22 cellular contexts compared by ENCODE assay signal in genomic region chr7:140562921-140563600, GRCh38.
DNase-seq lines count a peak whose midpoint lies in the region; ATAC-seq and TF ChIP-seq lines count a peak whose summit lies in the region.
"Had no signal": no experiment of that assay in that cellular context is flagged by ENCODE, and none has a peak within 500 bp of the region (broad histone marks: within the 10 kb centered on the region; RNA-seq: fewer than 3 reads in every experiment).

No MANE protein-coding gene starts in this region.

- H3K79me2 ChIP-seq in fibroblast of lung (ENCODE audit: control insufficient read depth, insufficient read depth, low read length) (no peaks in the 10 kb centered on the region), PC-3 (ENCODE audit: low read length) (no peaks in the 10 kb centered on the region)

- H3K4me1 ChIP-seq in NT2/D1 (ENCODE audit: insufficient read depth, insufficient read length), result peaks cover 3% of the 10 kb centered on the region
- H3K4me1 ChIP-seq in fibroblast of lung (ENCODE audit: control insufficient read depth, extremely low read depth, insufficient read depth, low read length), result peaks cover 23% of the 10 kb centered on the region
- peaks cover 18% of the 10 kb centered on the region for H3K4me1 ChIP-seq in BE2C
- peaks cover 37% of the 10 kb centered on the region for H3K4me1 ChIP-seq in PC-3 (ENCODE audit: insufficient read depth, low read length)
- H3K4me1 ChIP-seq: BLaER1, prostate gland had no signal

- TF ChIP-seq CTCF in fibroblast of lung (conservative IDR thresholded peaks at IDR 0.05 in 1 of 2, IDR thresholded peaks at IDR 0.05 in 1 of 2; ENCODE audit: low read depth in 1 of 2, low read length in 2 of 2), result no peak
- TF ChIP-seq CTCF in BE2C (IDR thresholded peaks at IDR 0.05; ENCODE audit: low read depth, low read length), result no peak
- no peak for TF ChIP-seq CTCF in PC-3 (conservative IDR thresholded peaks at IDR 0.05; ENCODE audit: low read depth, low read length)

- H3K9me2 ChIP-seq in PC-3 (replicated peaks; ENCODE audit: low read length), result no peaks in the 10 kb centered on the region

- H3K4me3 ChIP-seq in NT2/D1 (ENCODE audit: insufficient read length, low read depth), result no peak overlapping the region
- no peak overlapping the region for H3K4me3 ChIP-seq in fibroblast of lung (replicated peaks in 1 of 4; ENCODE audit: control extremely low read depth in 1 of 4, insufficient read depth in 1 of 4, low read depth in 3 of 4, low read length in 4 of 4)
- no peak overlapping the region for H3K4me3 ChIP-seq in BE2C (ENCODE audit: low read depth, low read length)
- H3K4me3 ChIP-seq in PC-3 (ENCODE audit: low read length), result no peak overlapping the region
- H3K4me3 ChIP-seq: BLaER1, prostate gland had no signal

- H4K20me1 ChIP-seq in fibroblast of lung (ENCODE audit: control insufficient read depth, extremely low read depth, insufficient read depth, low read length), result no peaks in the 10 kb centered on the region
- no peaks in the 10 kb centered on the region for H4K20me1 ChIP-seq in PC-3 (ENCODE audit: low read length)
- H4K20me1 ChIP-seq: BLaER1 had no signal

- H3K36me3 ChIP-seq in NT2/D1 (ENCODE audit: insufficient read depth, insufficient read length, low read length) (peaks cover 18% of the 10 kb centered on the region), fibroblast of lung (ENCODE audit: control insufficient read depth, insufficient read depth, low read length) (peaks cover 2% of the 10 kb centered on the region), BE2C (no peaks in the 10 kb centered on the region), PC-3 (ENCODE audit: low read depth, low read length) (no peaks in the 10 kb centered on the region)
- H3K36me3 ChIP-seq: BLaER1, prostate gland had no signal

- intact Hi-C loops in PC-3 (cut with micrococcal nuclease), result no loop called here

- ATAC-seq in PC-3 (no peak), HG02840 (IDR thresholded peaks at IDR 0.05; ENCODE audit: low FRiP score, unreplicated experiment) (no peak)
- ATAC-seq: naive thymus-derived CD8-positive, alpha-beta T cell had no signal

- no peaks in the 10 kb centered on the region for H3F3A ChIP-seq in PC-3 (ENCODE audit: low read length, unreplicated experiment)

- H3K9ac ChIP-seq in NT2/D1 (ENCODE audit: insufficient read length, low read depth) (no peak overlapping the region), fibroblast of lung (ENCODE audit: insufficient read depth, low read length) (no peak overlapping the region), PC-3 (ENCODE audit: low read length) (no peak overlapping the region)
- H3K9ac ChIP-seq: BLaER1, KMS-11 had no signal

- POLR2A ChIA-PET in PC-3 (lab: Charles Lee; ENCODE audit: unreplicated experiment), result no interaction called here

- H3K27me3 ChIP-seq in NT2/D1 (ENCODE audit: insufficient read depth, insufficient read length), result no peaks in the 10 kb centered on the region
- H3K27me3 ChIP-seq in fibroblast of lung (ENCODE audit: control insufficient read depth, insufficient read depth, low read length), result no peaks in the 10 kb centered on the region
- H3K27me3 ChIP-seq in BE2C, result no peaks in the 10 kb centered on the region
- H3K27me3 ChIP-seq in PC-3 (ENCODE audit: low read length), result no peaks in the 10 kb centered on the region
- H3K27me3 ChIP-seq: BLaER1 had no signal

- H3K4me2 ChIP-seq in fibroblast of lung (ENCODE audit: extremely low read depth, insufficient read depth, low read length) (no peak overlapping the region), PC-3 (ENCODE audit: low read length) (no peak overlapping the region)
- H3K4me2 ChIP-seq: BLaER1, KMS-11 had no signal

- BruUV-seq in PC-3 (replicated peaks; lab: Mats Ljungman, UMichigan), result no TSS peak

- no peaks in the 10 kb centered on the region for H3K9me3 ChIP-seq in NT2/D1 (ENCODE audit: insufficient read depth, low read length)
- H3K9me3 ChIP-seq in fibroblast of lung (ENCODE audit: control insufficient read depth, insufficient read depth, low read depth, low read length), result no peaks in the 10 kb centered on the region
- H3K9me3 ChIP-seq in BE2C, result no peaks in the 10 kb centered on the region
- no peaks in the 10 kb centered on the region for H3K9me3 ChIP-seq in PC-3 (ENCODE audit: low read length)
- H3K9me3 ChIP-seq: BLaER1, prostate gland had no signal

- H3K27ac ChIP-seq in fibroblast of lung (ENCODE audit: insufficient read depth, low read length) (no peak overlapping the region), PC-3 (ENCODE audit: low read length) (no peak overlapping the region)
- H3K27ac ChIP-seq: 22Rv1, BLaER1, KMS-11, prostate gland had no signal

- CTCF ChIA-PET in PC-3 (lab: Charles Lee), result no interaction called here

- DNase-seq in NCI-H146 (lab: John Stamatoyannopoulos, UW) (peak; percentile 4), NCI-H146 treated with DMSO at 0.1 percent for 48 hours (lab: John Stamatoyannopoulos, UW; ENCODE audit: unreplicated experiment) (no peak), NT2/D1 (ENCODE audit: low read depth, low spot score) (peak; percentile 27), fibroblast of lung (ENCODE audit: low read depth in 2 of 2) (peak; percentile 52 to 64), pons (ENCODE audit: low spot score) (peak; percentile 31), BE2C (no peak), PC-3 (no peak)
- DNase-seq: activated CD4-positive, alpha-beta T cell treated with anti-CD3 and anti-CD28 coated beads, Interleukin-2, amount 50 U/mL, for 4 hours; activated naive CD4-positive, alpha-beta T cell treated with anti-CD3 and anti-CD28 coated beads, Interleukin-2, amount 10 ng/mL, durations not matched to agents 7 days and 5 days; activated T-cell treated with anti-CD3 and anti-CD28 coated beads, Interleukin-2, amount 50 U/mL, for 1 hour; aorta; DMS153; hippocampal formation; kidney glomerular epithelial cell; naive thymus-derived CD8-positive, alpha-beta T cell; NCI-H1048; SHP77 treated with DMSO at 0.1 percent for 48 hours had no signal

- H2AFZ ChIP-seq in fibroblast of lung (ENCODE audit: low read length) (no peak overlapping the region), PC-3 (ENCODE audit: low read length) (no peak overlapping the region)

Comparison
In these comparisons a context has a peak if more than half of its experiments do, and no peak if none do; other contexts are left out.
1. DNase-seq: peak in NCI-H146 (single experiment), NT2/D1 (single experiment), fibroblast of lung (2 of 2) and pons (single experiment); none in NCI-H146 treated with DMSO at 0.1 percent for 48 hours (single experiment), BE2C (single experiment) and PC-3 (single experiment).